In the genomic region with DNA sequence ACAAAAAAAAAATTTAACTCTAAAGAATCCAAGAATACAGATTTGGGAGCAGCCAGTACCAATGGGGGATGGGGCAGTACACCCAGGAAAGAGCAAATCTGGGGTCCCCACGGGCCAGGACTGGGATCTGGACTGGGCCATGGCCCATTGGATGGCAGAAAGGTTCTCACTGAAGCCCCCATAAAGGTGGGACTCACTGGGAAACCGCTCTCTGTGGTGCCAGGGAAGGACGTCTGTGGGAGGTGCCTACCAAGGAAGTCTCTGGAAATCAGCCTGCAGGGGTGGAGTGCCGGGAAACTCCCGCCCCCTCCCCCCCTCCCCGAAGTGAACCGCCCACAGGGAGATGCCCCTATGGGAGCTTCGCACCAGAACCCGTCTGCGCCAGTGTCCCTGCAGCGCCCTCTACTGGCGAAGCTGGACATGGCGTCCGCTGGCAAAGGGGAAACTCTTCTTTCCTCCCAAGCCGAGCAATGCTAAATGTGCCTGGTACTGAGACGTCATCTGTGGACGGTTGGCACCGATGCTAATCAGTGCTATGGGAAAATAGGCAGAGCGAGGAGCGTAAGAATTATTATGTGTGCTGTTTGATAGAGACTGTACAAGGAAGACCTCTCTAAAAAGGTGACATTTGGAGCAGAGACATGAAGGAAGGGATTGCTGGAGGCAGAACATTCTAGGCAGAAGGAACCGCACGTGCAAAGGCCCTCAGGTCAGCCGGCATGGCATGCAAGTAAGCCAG, we compare ENCODE assay signal across 1 cellular context.
TF ChIP-seq lines count a peak whose summit lies in the region.

No MANE protein-coding gene starts in this region.

TF ChIP-seq in GM23338, 12 proteins besides CTCF, POLR2A, EP300 and RAD21 (continued from another document):
- no peak for TF ChIP-seq REST (IDR thresholded peaks at IDR 0.05; ENCODE audit: unreplicated experiment)
- TF ChIP-seq ZNF331 (CRISPR knock-in tag; IDR thresholded peaks at IDR 0.05; ENCODE audit: low read depth), result no peak
- TF ChIP-seq EZH2phosphoT487 (IDR thresholded peaks at IDR 0.05; ENCODE audit: unreplicated experiment), result no peak
- TF ChIP-seq POLR2AphosphoS5 (IDR thresholded peaks at IDR 0.05; ENCODE audit: low read depth), result no peak
- no peak for TF ChIP-seq ETS1 (IDR thresholded peaks at IDR 0.05)
- no peak for TF ChIP-seq STAT1 (IDR thresholded peaks at IDR 0.05; ENCODE audit: unreplicated experiment)
- TF ChIP-seq EZH2 (IDR thresholded peaks at IDR 0.05; ENCODE audit: low read depth, unreplicated experiment), result no peak
- no peak for TF ChIP-seq NANOG (IDR thresholded peaks at IDR 0.05; ENCODE audit: borderline replicate concordance)
TF ChIP-seq in GM23338: peak in this region for 0.
